Comparison of ENCODE assay signal across 9 cellular contexts in the genomic region with DNA sequence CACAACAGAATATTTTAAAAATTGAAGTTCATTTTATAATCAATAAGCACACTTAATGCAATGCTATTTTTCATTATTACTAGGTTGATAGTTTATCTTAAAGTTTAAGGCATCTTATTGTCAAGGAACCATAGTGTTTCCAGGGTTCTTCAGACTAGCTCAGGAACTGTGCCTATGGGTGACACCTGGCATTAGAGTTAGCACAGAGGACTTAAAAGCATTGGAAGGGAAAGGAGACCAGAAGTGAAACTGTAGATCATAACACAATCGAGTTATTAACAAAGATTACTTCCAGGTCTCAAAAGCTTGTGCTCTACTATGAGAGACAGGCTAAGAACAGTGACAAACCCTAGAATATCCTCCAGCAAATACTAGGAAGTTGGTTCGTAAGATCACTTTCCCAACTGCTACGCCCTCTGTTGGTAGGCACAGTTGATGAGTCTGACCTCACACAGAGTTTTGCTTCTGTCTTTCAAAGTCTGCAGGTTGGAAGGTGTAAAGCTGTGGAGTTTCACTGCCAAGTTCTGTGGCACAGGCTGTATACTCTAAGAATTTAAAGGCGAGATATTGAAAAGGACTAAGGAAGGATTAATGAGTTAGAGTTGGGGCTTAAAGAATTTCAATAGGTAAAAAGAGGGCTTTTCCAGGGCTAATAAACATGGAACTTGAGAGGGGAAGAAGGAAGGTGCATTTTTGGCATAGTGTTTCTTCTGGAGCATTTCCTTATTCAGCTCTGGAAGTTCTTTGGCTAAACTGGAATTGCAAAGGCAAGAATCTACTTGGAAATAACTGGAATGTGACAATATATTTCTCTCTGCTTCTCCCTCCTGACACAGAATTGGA.
DNase-seq lines count a peak whose midpoint lies in the region; ATAC-seq and TF ChIP-seq lines count a peak whose summit lies in the region.
"Had no signal": no experiment of that assay in that cellular context is flagged by ENCODE, and none has a peak within 500 bp of the region (broad histone marks: within the 10 kb centered on the region; RNA-seq: fewer than 3 reads in every experiment).

No MANE protein-coding gene starts in this region.

- H3K36me3 Mint-ChIP-seq in endothelial cell (ENCODE audit: low read depth, unreplicated experiment): no peaks in the 10 kb centered on the region
- H3K36me3 Mint-ChIP-seq: immature natural killer cell had no signal

- H3K36me3 ChIP-seq in HAP-1 (replicated peaks) (no peaks in the 10 kb centered on the region), mucosa of descending colon (ENCODE audit: low read depth) (no peaks in the 10 kb centered on the region)

- no peaks in the 10 kb centered on the region for H3K27me3 ChIP-seq in HAP-1 (ENCODE audit: low read depth)

- H3K9me3 ChIP-seq in HAP-1 (no peaks in the 10 kb centered on the region), mucosa of descending colon (no peaks in the 10 kb centered on the region)

- DNase-seq in stimulated activated CD4-positive, alpha-beta T cell treated with anti-CD3 and anti-CD28 coated beads, Interleukin-2, amount 100 ng/mL, for 24 hours: peak; percentile 20 to 21
- DNase-seq in stimulated activated CD4-positive, alpha-beta T cell treated with anti-CD3 and anti-CD28 coated beads, Interleukin-4, amount 100 ng/mL, for 1 hour: no peak
- DNase-seq in HAP-1 (ENCODE audit: low spot score in 2 of 2) (peak; percentile 60 to 68), LNCaP clone FGC (ENCODE audit: low read depth) (peak; percentile 69), SHP77 (lab: John Stamatoyannopoulos, UW) (peak; percentile 70 to 74), endothelial cell (ENCODE audit: low spot score) (peak; percentile 67), mucosa of descending colon (peak in 2 of 3 donors; percentile 47 to 88), GM19238 (ENCODE audit: insufficient read length, low spot score) (no peak)

- TF ChIP-seq CTCF in LNCaP clone FGC (IDR thresholded peaks at IDR 0.05; ENCODE audit: control insufficient read depth, extremely low read depth, insufficient read depth): peak; percentile 84
- peak; percentile 80 for TF ChIP-seq CTCF in endothelial cell (IDR thresholded peaks at IDR 0.05; ENCODE audit: unreplicated experiment)
- TF ChIP-seq CTCF in mucosa of descending colon (IDR thresholded peaks at IDR 0.05): peak; percentile 53

- in situ Hi-C loops in HAP-1 (cut with MboI; ENCODE audit: low sequenced_read_pairs): no loop called here

- no peaks in the 10 kb centered on the region; the same call in 1 of the 2 replicates for H3K4me1 ChIP-seq in HAP-1
- H3K4me1 ChIP-seq in mucosa of descending colon (ENCODE audit: low read depth): no peaks in the 10 kb centered on the region

- peaks cover 11% of the 10 kb centered on the region for H3K4me1 Mint-ChIP-seq in endothelial cell (ENCODE audit: unreplicated experiment)

- ATAC-seq in mucosa of descending colon: peak; percentile 94

- H3K27me3 Mint-ChIP-seq in endothelial cell (ENCODE audit: unreplicated experiment): no peaks in the 10 kb centered on the region

- H3K4me3 Mint-ChIP-seq in endothelial cell (ENCODE audit: unreplicated experiment): no peak overlapping the region
- H3K4me3 Mint-ChIP-seq: immature natural killer cell had no signal

- intact Hi-C loops in mucosa of descending colon (cut with DNase I, micrococcal nuclease): loop anchor here in 1 of 2 donors (10.0 kb wide), 1 partner anchor 650 kb away; no protein-coding TSS in a partner anchor

- H3K9me3 Mint-ChIP-seq in endothelial cell (ENCODE audit: unreplicated experiment): no peaks in the 10 kb centered on the region
- H3K9me3 Mint-ChIP-seq: immature natural killer cell had no signal

- no peak overlapping the region for H3K27ac Mint-ChIP-seq in endothelial cell (ENCODE audit: unreplicated experiment)
- H3K27ac Mint-ChIP-seq: immature natural killer cell had no signal

- H3K4me3 ChIP-seq in HAP-1: no peak overlapping the region
- no peak overlapping the region for H3K4me3 ChIP-seq in LNCaP clone FGC (ENCODE audit: low read depth, low read length)
- H3K4me3 ChIP-seq in mucosa of descending colon: no peak overlapping the region

Comparison
In these comparisons a context has a peak if more than half of its experiments do, and no peak if none do; other contexts are left out.
1. DNase-seq: peak in stimulated activated CD4-positive, alpha-beta T cell treated with anti-CD3 and anti-CD28 coated beads, Interleukin-2, amount 100 ng/mL, for 24 hours (2 of 2), HAP-1 (2 of 2), LNCaP clone FGC (single experiment), SHP77 (2 of 2), endothelial cell (single experiment) and mucosa of descending colon (2 of 3); none in stimulated activated CD4-positive, alpha-beta T cell treated with anti-CD3 and anti-CD28 coated beads, Interleukin-4, amount 100 ng/mL, for 1 hour (single experiment) and GM19238 (single experiment).
2. Peak in every context shown above with its lines, with median percentiles within 50 percentile points of each other: CTCF ChIP-seq.